ENCODE assay signal across 30 cellular contexts in genomic region chr10:94626476-94626875, GRCh38. TPM values are rescaled to one million over a fixed set of nuclear protein-coding genes. Genes with fewer than 3 reads are reported as not detected.
"Had no signal": no experiment of that assay in that cellular context is flagged by ENCODE, and none has a peak within 500 bp of the region (broad histone marks: within the 10 kb centered on the region; RNA-seq: fewer than 3 reads in every experiment).

No MANE protein-coding gene starts in this region.

- H3K36me3 ChIP-seq: colonic mucosa, neutrophil, pancreas, upper lobe of right lung had no signal

- H3K9me3 Mint-ChIP-seq: activated CD4-positive, alpha-beta T cell treated with anti-CD3 and anti-CD28 coated beads, Interleukin-2, amount 10 ng/mL, durations not matched to agents 7 days and 5 days; activated CD8-positive, alpha-beta T cell treated with anti-CD3 and anti-CD28 coated beads for 36 hours; activated naive CD4-positive, alpha-beta T cell treated with anti-CD3 and anti-CD28 coated beads, Interleukin-2, amount 10 ng/mL, durations not matched to agents 7 days and 5 days; nephron had no signal

- H3K27me3 Mint-ChIP-seq: activated CD8-positive, alpha-beta memory T cell treated with anti-CD3 and anti-CD28 coated beads, Interleukin-2, amount 10 ng/mL, durations not matched to agents 7 days and 5 days had no signal

- H3K27me3 ChIP-seq: colonic mucosa, dorsolateral prefrontal cortex, neutrophil, pancreas, upper lobe of right lung had no signal

- H3K4me1 Mint-ChIP-seq: activated CD8-positive, alpha-beta memory T cell treated with anti-CD3 and anti-CD28 coated beads, Interleukin-2, amount 10 ng/mL, durations not matched to agents 7 days and 5 days; brain; nephron had no signal

- H3K36me3 Mint-ChIP-seq: activated naive CD4-positive, alpha-beta T cell treated with anti-CD3 and anti-CD28 coated beads, Interleukin-2, amount 10 ng/mL, durations not matched to agents 7 days and 5 days; brain had no signal

- H3K4me1 ChIP-seq: colonic mucosa, pancreas, psoas muscle, upper lobe of right lung had no signal

- H3K27ac Mint-ChIP-seq: activated CD4-positive, alpha-beta T cell treated with anti-CD3 and anti-CD28 coated beads, Interleukin-2, amount 10 ng/mL, durations not matched to agents 7 days and 5 days; activated CD8-positive, alpha-beta memory T cell treated with anti-CD3 and anti-CD28 coated beads, Interleukin-2, amount 10 ng/mL, durations not matched to agents 7 days and 5 days; activated CD8-positive, alpha-beta T cell treated with anti-CD3 and anti-CD28 coated beads for 36 hours; activated naive CD4-positive, alpha-beta T cell treated with anti-CD3 and anti-CD28 coated beads, Interleukin-2, amount 10 ng/mL, durations not matched to agents 7 days and 5 days; brain; nephron had no signal

- DNase-seq: activated CD4-positive, alpha-beta T cell treated with anti-CD3 and anti-CD28 coated beads, Interleukin-2, amount 10 ng/mL, durations not matched to agents 7 days and 5 days; activated CD4-positive, CD25-positive, alpha-beta regulatory T cell treated with anti-CD3 and anti-CD28 coated beads, Interleukin-2, amount 50 U/mL, for 72 hours; activated CD8-positive, alpha-beta memory T cell treated with anti-CD3 and anti-CD28 coated beads, Interleukin-2, amount 10 ng/mL, durations not matched to agents 7 days and 5 days; activated CD8-positive, alpha-beta T cell treated with anti-CD3 and anti-CD28 coated beads for 36 hours; activated effector memory CD4-positive, alpha-beta T cell treated with anti-CD3 and anti-CD28 coated beads, Interleukin-2, amount 50 U/mL, for 16 hours; activated naive CD4-positive, alpha-beta T cell treated with anti-CD3 and anti-CD28 coated beads, Interleukin-2, amount 10 ng/mL, durations not matched to agents 7 days and 5 days; activated T-cell treated with anti-CD3 and anti-CD28 coated beads for 4 hours; anterior cingulate cortex; colonic mucosa; dorsolateral prefrontal cortex; foreskin fibroblast; kidney; midbrain; pancreas; psoas muscle; right cardiac atrium; stimulated activated CD4-positive, alpha-beta T cell treated with anti-CD3 and anti-CD28 coated beads, Interleukin-12 subunit alpha, Interleukin-12 subunit beta, amount 100 ng/mL, for 4 hours; stimulated activated CD4-positive, alpha-beta T cell treated with anti-CD3 and anti-CD28 coated beads, Interleukin-4, amount 100 ng/mL, for 4 hours; stimulated activated naive CD8-positive, alpha-beta T cell treated with anti-CD3 and anti-CD28 coated beads, Interleukin-15, Interleukin-2, amounts not matched to agents 100 U/mL and 50 U/mL, for 24 hours; upper lobe of right lung had no signal

- H3K4me3 Mint-ChIP-seq: activated CD4-positive, alpha-beta T cell treated with anti-CD3 and anti-CD28 coated beads, Interleukin-2, amount 10 ng/mL, durations not matched to agents 7 days and 5 days; activated CD8-positive, alpha-beta memory T cell treated with anti-CD3 and anti-CD28 coated beads, Interleukin-2, amount 10 ng/mL, durations not matched to agents 7 days and 5 days; activated CD8-positive, alpha-beta T cell treated with anti-CD3 and anti-CD28 coated beads for 36 hours; activated naive CD4-positive, alpha-beta T cell treated with anti-CD3 and anti-CD28 coated beads, Interleukin-2, amount 10 ng/mL, durations not matched to agents 7 days and 5 days; brain; nephron had no signal

- FAIRE-seq: kidney, pancreas had no signal

- H3K4me3 ChIP-seq: colonic mucosa, dorsolateral prefrontal cortex, lung, pancreas, psoas muscle, upper lobe of right lung had no signal

- ATAC-seq: activated CD8-positive, alpha-beta memory T cell treated with anti-CD3 and anti-CD28 coated beads, Interleukin-2, amount 10 ng/mL, durations not matched to agents 7 days and 5 days; activated CD8-positive, alpha-beta T cell treated with anti-CD3 and anti-CD28 coated beads for 36 hours; left lobe of liver; pancreas; psoas muscle; right cardiac atrium; stimulated activated naive CD8-positive, alpha-beta T cell treated with anti-CD3 and anti-CD28 coated beads, Interleukin-15, Interleukin-2, amounts not matched to agents 100 U/mL and 50 U/mL, for 24 hours; upper lobe of right lung had no signal

- H3K27ac ChIP-seq: colonic mucosa, dorsolateral prefrontal cortex, epithelial cell of prostate, neutrophil, pancreas, psoas muscle, upper lobe of right lung had no signal

- H3K9me3 ChIP-seq: colonic mucosa, neutrophil, pancreas, psoas muscle, upper lobe of right lung had no signal

RNA-seq across cellular contexts. Expression of gene CYP2C18, which starts 57.1 kb away (rescaled TPM):
- total RNA-seq: activated CD4-positive, alpha-beta T cell treated with anti-CD3 and anti-CD28 coated beads, Interleukin-2, amount 10 ng/mL, durations not matched to agents 7 days and 5 days; activated CD8-positive, alpha-beta memory T cell treated with anti-CD3 and anti-CD28 coated beads, Interleukin-2, amount 10 ng/mL, durations not matched to agents 7 days and 5 days; activated CD8-positive, alpha-beta T cell treated with anti-CD3 and anti-CD28 coated beads for 36 hours; fibroblast of lung; glomerular endothelial cell; psoas muscle; right cardiac atrium; skeletal muscle tissue; subcutaneous adipose tissue had no signal
- polyA plus RNA-seq: right cardiac atrium had no signal
